In genomic region chr6:37185949-37186720, GRCh38 we compare ENCODE assay signal across 1 cellular context.
TF ChIP-seq lines count a peak whose summit lies in the region.

No MANE protein-coding gene starts in this region.

TF ChIP-seq in K562, 482 proteins besides CTCF, POLR2A, EP300 and RAD21 (continued from another document):
- TF ChIP-seq ADNP (tag; IDR thresholded peaks at IDR 0.05) (peak; percentile 49; the same call in 1 of the 2 replicates), LARP7 (IDR thresholded peaks at IDR 0.05) (peak; percentile 37; the same call in 1 of the 2 replicates), HDAC1 (IDR thresholded peaks at IDR 0.05) (peak in 1 of 2 experiments; percentile 42; a peak in 1 of 4 replicates), EP400 (IDR thresholded peaks at IDR 0.05) (0 out of 2 replicates have a peak, but pooled peaks have one; percentile 17), KDM1A (IDR thresholded peaks at IDR 0.05) (peak; percentile 69 to 85; a peak in 3 of 4 replicates), ZNF311 (CRISPR knock-in tag; IDR thresholded peaks at IDR 0.05) (peak; percentile 34; the same call in 1 of the 2 replicates), CTBP1 (IDR thresholded peaks at IDR 0.05; ENCODE audit: borderline replicate concordance) (peak; percentile 34; the same call in 1 of the 2 replicates), GATAD2A (IDR thresholded peaks at IDR 0.05) (peak; percentile 3; the same call in 1 of the 2 replicates)
